1 cellular context compared by ENCODE assay signal in the genomic region with DNA sequence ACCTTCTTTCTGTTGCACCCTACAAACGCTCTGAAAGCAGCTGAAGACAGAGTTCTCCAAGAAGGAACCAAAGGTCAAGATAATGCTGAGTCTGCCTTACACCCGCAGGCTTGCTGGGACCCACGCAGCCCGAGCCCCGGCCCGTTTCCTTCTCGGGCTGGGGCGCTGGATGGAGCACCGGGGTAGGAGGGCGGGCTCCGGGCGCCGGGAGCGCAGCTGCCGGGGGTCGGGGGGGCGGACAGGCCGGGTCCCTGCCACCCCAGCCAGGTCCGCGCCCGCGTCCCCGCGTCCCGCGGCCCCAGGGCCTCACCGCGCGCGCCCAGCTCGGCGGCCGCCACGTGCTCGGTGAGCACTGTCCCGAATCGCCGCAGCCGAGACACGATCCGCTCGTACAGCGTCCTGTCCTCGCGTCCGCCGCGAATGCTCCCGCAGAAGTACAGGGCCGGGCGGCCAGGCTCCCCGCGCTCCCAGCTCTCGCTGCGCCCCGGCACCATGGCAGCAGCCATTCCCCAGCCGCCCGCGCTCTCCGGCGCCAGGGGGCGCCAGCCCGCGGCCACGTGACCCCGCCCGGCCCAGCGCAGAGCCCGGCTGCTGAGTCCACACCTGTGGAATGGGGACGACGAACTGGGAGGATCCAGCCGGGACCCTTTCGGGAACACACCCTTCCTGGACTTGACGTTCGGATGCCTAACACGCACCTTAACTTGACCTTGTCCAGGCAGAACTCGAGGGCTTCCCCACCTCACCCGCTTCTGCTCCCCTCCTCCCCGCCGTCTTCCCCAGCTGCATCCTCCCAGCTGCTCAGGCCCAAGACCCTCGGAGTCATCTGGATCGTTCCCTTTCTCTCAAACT.
A peak's percentile ranks its signal among the peaks of the same experiment; 100 is the strongest.
TF ChIP-seq lines count a peak whose summit lies in the region.

A gene with protein sequence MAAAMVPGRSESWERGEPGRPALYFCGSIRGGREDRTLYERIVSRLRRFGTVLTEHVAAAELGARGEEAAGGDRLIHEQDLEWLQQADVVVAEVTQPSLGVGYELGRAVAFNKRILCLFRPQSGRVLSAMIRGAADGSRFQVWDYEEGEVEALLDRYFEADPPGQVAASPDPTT (minus strand): TSS at position 531 of the 852 bp plus-strand sequence. CDS start 25 bp downstream, at position 506.

TF ChIP-seq in K562, 482 proteins besides CTCF, POLR2A, EP300 and RAD21 (continued from another document and continues in another):
- TF ChIP-seq, protein P1, sequence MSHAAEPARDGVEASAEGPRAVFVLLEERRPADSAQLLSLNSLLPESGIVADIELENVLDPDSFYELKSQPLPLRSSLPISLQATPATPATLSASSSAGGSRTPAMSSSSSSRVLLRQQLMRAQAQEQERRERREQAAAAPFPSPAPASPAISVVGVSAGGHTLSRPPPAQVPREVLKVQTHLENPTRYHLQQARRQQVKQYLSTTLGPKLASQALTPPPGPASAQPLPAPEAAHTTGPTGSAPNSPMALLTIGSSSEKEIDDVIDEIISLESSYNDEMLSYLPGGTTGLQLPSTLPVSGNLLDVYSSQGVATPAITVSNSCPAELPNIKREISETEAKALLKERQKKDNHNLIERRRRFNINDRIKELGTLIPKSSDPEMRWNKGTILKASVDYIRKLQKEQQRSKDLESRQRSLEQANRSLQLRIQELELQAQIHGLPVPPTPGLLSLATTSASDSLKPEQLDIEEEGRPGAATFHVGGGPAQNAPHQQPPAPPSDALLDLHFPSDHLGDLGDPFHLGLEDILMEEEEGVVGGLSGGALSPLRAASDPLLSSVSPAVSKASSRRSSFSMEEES (CRISPR knock-in tag; IDR thresholded peaks at IDR 0.05): peak; percentile 97
- TF ChIP-seq, protein P2, sequence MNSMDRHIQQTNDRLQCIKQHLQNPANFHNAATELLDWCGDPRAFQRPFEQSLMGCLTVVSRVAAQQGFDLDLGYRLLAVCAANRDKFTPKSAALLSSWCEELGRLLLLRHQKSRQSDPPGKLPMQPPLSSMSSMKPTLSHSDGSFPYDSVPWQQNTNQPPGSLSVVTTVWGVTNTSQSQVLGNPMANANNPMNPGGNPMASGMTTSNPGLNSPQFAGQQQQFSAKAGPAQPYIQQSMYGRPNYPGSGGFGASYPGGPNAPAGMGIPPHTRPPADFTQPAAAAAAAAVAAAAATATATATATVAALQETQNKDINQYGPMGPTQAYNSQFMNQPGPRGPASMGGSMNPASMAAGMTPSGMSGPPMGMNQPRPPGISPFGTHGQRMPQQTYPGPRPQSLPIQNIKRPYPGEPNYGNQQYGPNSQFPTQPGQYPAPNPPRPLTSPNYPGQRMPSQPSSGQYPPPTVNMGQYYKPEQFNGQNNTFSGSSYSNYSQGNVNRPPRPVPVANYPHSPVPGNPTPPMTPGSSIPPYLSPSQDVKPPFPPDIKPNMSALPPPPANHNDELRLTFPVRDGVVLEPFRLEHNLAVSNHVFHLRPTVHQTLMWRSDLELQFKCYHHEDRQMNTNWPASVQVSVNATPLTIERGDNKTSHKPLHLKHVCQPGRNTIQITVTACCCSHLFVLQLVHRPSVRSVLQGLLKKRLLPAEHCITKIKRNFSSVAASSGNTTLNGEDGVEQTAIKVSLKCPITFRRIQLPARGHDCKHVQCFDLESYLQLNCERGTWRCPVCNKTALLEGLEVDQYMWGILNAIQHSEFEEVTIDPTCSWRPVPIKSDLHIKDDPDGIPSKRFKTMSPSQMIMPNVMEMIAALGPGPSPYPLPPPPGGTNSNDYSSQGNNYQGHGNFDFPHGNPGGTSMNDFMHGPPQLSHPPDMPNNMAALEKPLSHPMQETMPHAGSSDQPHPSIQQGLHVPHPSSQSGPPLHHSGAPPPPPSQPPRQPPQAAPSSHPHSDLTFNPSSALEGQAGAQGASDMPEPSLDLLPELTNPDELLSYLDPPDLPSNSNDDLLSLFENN (IDR thresholded peaks at IDR 0.05; ENCODE audit: low read depth in 2 of 2, low read length in 2 of 2): no peak
- TF ChIP-seq BHLHE40 (IDR thresholded peaks at IDR 0.05; ENCODE audit: low read length) (peak; percentile 95), MEIS2 (IDR thresholded peaks at IDR 0.05; ENCODE audit: partially characterized antibody) (no peak), SMARCA5 (IDR thresholded peaks at IDR 0.05) (no peak), RBFOX2 (IDR thresholded peaks at IDR 0.05; ENCODE audit: low read depth, low read length) (peak; percentile 95), HMG20A (CRISPR knock-in tag; conservative IDR thresholded peaks at IDR 0.05) (no peak), JUND (IDR thresholded peaks at IDR 0.05; ENCODE audit: borderline replicate concordance, low read depth, low read length) (peak; percentile 65), JUND (tag; IDR thresholded peaks at IDR 0.05; ENCODE audit: borderline replicate concordance, low read depth, low read length) (no peak; the same call in 2 of the 3 replicates), TFAM (CRISPR knock-in tag; conservative IDR thresholded peaks at IDR 0.05) (no peak), ZNF444 (CRISPR knock-in tag; IDR thresholded peaks at IDR 0.05) (no peak), ZNF445 (CRISPR knock-in tag; IDR thresholded peaks at IDR 0.05; ENCODE audit: low read depth) (no peak), KDM1A (IDR thresholded peaks at IDR 0.05) (no peak), MAZ (CRISPR knock-in tag; conservative IDR thresholded peaks at IDR 0.05 in 1 of 2, IDR thresholded peaks at IDR 0.05 in 1 of 2) (peak in 1 of 2 experiments; percentile 90; a peak in 2 of 4 replicates), SNIP1 (IDR thresholded peaks at IDR 0.05; ENCODE audit: low read depth) (no peak), ZNF24 (IDR thresholded peaks at IDR 0.05) (peak; percentile 78), ZSCAN32 (CRISPR knock-in tag; IDR thresholded peaks at IDR 0.05) (no peak), SIX5 (IDR thresholded peaks at IDR 0.05; ENCODE audit: borderline replicate concordance in 1 of 2, insufficient read depth in 1 of 2, low read depth in 1 of 2, low read length in 2 of 2) (no peak), ZKSCAN1 (IDR thresholded peaks at IDR 0.05; ENCODE audit: low read depth, low read length) (peak; percentile 73; the same call in 1 of the 2 replicates), PHB2 (IDR thresholded peaks at IDR 0.05; ENCODE audit: low read depth) (no peak), ZEB2 (IDR thresholded peaks at IDR 0.05) (no peak), ZNF263 (CRISPR knock-in tag; IDR thresholded peaks at IDR 0.05; ENCODE audit: borderline replicate concordance) (peak; percentile 94), ZNF695 (CRISPR knock-in tag; IDR thresholded peaks at IDR 0.05) (no peak)
- TF ChIP-seq, protein P3, sequence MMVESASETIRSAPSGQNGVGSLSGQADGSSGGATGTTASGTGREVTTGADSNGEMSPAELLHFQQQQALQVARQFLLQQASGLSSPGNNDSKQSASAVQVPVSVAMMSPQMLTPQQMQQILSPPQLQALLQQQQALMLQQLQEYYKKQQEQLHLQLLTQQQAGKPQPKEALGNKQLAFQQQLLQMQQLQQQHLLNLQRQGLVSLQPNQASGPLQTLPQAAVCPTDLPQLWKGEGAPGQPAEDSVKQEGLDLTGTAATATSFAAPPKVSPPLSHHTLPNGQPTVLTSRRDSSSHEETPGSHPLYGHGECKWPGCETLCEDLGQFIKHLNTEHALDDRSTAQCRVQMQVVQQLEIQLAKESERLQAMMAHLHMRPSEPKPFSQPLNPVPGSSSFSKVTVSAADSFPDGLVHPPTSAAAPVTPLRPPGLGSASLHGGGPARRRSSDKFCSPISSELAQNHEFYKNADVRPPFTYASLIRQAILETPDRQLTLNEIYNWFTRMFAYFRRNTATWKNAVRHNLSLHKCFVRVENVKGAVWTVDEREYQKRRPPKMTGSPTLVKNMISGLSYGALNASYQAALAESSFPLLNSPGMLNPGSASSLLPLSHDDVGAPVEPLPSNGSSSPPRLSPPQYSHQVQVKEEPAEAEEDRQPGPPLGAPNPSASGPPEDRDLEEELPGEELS (CRISPR knock-in tag; IDR thresholded peaks at IDR 0.05; ENCODE audit: borderline replicate concordance): peak; percentile 84; the same call in 1 of the 2 replicates
- TF ChIP-seq, protein P4, sequence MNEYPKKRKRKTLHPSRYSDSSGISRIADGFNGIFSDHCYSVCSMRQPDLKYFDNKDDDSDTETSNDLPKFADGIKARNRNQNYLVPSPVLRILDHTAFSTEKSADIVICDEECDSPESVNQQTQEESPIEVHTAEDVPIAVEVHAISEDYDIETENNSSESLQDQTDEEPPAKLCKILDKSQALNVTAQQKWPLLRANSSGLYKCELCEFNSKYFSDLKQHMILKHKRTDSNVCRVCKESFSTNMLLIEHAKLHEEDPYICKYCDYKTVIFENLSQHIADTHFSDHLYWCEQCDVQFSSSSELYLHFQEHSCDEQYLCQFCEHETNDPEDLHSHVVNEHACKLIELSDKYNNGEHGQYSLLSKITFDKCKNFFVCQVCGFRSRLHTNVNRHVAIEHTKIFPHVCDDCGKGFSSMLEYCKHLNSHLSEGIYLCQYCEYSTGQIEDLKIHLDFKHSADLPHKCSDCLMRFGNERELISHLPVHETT (CRISPR knock-in tag; conservative IDR thresholded peaks at IDR 0.05 in 1 of 2, IDR thresholded peaks at IDR 0.05 in 1 of 2): peak in 1 of 2 experiments; percentile 55; a peak in 2 of 4 replicates
- TF ChIP-seq, protein P5, sequence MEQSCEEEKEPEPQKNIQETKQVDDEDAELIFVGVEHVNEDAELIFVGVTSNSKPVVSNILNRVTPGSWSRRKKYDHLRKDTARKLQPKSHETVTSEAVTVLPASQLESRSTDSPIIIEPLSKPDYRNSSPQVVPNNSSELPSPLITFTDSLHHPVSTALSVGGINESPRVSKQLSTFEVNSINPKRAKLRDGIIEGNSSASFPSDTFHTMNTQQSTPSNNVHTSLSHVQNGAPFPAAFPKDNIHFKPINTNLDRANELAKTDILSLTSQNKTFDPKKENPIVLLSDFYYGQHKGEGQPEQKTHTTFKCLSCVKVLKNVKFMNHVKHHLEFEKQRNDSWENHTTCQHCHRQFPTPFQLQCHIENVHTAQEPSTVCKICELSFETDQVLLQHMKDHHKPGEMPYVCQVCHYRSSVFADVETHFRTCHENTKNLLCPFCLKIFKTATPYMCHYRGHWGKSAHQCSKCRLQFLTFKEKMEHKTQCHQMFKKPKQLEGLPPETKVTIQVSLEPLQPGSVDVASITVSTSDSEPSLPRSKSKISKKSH (CRISPR knock-in tag; IDR thresholded peaks at IDR 0.05): no peak
- TF ChIP-seq, protein P6, sequence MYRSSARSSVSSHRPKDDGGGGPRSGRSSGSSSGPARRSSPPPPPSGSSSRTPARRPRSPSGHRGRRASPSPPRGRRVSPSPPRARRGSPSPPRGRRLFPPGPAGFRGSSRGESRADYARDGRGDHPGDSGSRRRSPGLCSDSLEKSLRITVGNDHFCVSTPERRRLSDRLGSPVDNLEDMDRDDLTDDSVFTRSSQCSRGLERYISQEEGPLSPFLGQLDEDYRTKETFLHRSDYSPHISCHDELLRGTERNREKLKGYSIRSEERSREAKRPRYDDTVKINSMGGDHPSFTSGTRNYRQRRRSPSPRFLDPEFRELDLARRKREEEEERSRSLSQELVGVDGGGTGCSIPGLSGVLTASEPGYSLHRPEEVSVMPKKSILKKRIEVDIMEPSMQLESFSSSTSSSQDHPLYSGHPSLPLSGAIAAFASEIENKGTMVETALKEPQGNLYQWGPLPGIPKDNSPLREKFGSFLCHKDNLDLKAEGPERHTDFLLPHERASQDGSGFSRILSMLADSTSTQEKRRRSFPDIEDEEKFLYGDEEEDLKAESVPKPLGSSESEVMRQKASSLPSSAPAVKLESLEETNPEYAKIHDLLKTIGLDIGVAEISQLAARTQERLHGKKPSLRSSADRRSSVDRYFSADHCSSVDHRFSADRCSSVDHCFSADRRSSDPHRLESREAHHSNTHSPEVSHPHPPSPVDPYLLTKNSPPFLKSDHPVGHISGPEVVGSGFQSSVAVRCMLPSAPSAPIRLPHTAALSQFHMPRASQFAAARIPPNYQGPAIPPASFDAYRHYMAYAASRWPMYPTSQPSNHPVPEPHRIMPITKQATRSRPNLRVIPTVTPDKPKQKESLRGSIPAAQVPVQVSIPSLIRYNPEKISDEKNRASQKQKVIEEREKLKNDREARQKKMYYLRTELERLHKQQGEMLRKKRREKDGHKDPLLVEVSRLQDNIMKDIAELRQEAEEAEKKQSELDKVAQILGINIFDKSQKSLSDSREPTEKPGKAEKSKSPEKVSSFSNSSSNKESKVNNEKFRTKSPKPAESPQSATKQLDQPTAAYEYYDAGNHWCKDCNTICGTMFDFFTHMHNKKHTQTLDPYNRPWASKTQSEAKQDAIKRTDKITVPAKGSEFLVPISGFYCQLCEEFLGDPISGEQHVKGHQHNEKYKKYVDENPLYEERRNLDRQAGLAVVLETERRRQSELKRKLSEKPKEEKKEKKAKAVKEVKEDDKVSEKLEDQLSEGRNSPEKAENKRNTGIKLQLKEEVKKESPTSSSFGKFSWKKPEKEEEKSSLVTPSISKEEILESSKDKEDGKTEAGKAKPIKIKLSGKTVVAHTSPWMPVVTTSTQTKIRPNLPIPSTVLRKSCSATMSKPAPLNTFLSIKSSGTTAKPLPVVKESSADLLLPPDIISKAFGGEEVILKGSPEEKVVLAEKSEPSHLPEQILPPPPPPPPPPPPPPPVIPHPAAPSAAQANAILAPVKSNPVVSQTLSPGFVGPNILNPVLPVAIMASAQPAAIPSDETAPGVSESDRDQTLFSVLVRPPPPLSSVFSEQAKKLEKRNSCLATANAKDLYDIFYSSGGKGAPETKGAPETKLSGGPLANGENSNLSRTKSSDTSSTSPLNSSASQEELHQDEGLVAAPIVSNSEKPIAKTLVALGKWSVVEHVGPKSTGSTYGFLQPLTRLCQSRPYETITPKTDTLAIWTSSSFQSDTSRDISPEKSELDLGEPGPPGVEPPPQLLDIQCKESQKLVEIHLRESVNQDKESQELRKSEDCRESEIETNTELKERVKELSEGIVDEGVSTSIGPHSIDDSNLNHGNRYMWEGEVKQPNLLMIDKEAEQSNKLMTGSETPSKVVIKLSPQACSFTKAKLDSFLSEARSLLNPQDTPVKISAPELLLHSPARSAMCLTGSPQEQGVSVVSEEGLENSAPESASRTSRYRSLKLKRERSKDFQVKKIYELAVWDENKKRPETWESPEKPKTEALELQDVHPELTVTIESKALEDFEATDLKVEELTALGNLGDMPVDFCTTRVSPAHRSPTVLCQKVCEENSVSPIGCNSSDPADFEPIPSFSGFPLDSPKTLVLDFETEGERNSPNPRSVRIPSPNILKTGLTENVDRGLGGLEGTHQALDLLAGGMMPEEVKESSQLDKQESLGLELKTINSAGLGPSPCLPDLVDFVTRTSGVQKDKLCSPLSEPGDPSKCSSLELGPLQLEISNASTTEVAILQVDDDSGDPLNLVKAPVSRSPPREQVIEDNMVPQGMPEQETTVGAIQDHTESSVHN (IDR thresholded peaks at IDR 0.05; ENCODE audit: borderline replicate concordance in 1 of 2, low read depth in 1 of 2): no peak
- TF ChIP-seq, protein P7, sequence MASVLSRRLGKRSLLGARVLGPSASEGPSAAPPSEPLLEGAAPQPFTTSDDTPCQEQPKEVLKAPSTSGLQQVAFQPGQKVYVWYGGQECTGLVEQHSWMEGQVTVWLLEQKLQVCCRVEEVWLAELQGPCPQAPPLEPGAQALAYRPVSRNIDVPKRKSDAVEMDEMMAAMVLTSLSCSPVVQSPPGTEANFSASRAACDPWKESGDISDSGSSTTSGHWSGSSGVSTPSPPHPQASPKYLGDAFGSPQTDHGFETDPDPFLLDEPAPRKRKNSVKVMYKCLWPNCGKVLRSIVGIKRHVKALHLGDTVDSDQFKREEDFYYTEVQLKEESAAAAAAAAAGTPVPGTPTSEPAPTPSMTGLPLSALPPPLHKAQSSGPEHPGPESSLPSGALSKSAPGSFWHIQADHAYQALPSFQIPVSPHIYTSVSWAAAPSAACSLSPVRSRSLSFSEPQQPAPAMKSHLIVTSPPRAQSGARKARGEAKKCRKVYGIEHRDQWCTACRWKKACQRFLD (CRISPR knock-in tag; IDR thresholded peaks at IDR 0.05): peak; percentile 30; the same call in 1 of the 2 replicates
